13 cellular contexts compared by ENCODE assay signal in genomic region chr1:18932387-18932786, GRCh38. TPM values are rescaled to one million over a fixed set of nuclear protein-coding genes. Genes with fewer than 3 reads are reported as not detected.
DNase-seq lines count a peak whose midpoint lies in the region; ATAC-seq and TF ChIP-seq lines count a peak whose summit lies in the region.
"Had no signal": no experiment of that assay in that cellular context is flagged by ENCODE, and none has a peak within 500 bp of the region (broad histone marks: within the 10 kb centered on the region; RNA-seq: fewer than 3 reads in every experiment).

No MANE protein-coding gene starts in this region.

- POLR2A ChIA-PET in activated CD4-positive, alpha-beta T cell treated with anti-CD3 and anti-CD28 coated beads for 36 hours (lab: Charles Lee): interaction anchor here (0.7 to 1.0 kb wide), 2 partner anchors 23 to 24 kb away, joined by 3 to 4 read pairs; partner anchors contain the start of gene IFFO2

- no peaks in the 10 kb centered on the region for H3K36me3 ChIP-seq in sigmoid colon
- H3K36me3 ChIP-seq: SJCRH30, transverse colon had no signal

- H3K4me3 Mint-ChIP-seq in activated CD4-positive, alpha-beta T cell treated with anti-CD3 and anti-CD28 coated beads for 36 hours: no peak overlapping the region
- peak overlapping the region; percentile 49 for H3K4me3 Mint-ChIP-seq in T-helper 17 cell
- H3K4me3 Mint-ChIP-seq in stimulated activated naive CD8-positive, alpha-beta T cell treated with anti-CD3 and anti-CD28 coated beads, Interleukin-15, Interleukin-2, amounts not matched to agents 100 ng/mL and 50 ng/mL, for 24 hours: no peak overlapping the region
- H3K4me3 Mint-ChIP-seq: activated T-helper 1 cell treated with anti-CD3 and anti-CD28 coated beads, Interleukin-12 subunit alpha, Interleukin-12 subunit beta, Interleukin-2, Interleukin-4 antibody, amounts not matched to agents 30 ng/mL and 10 ng/mL and 1 ng/mL, durations not matched to agents 14 hours and 24 hours and 36 hours had no signal

- ATAC-seq in activated CD4-positive, alpha-beta T cell treated with anti-CD3 and anti-CD28 coated beads for 36 hours: peak; percentile 20
- ATAC-seq in T-helper 17 cell (no peak), foreskin keratinocyte (peak; percentile 66)
- ATAC-seq: sciatic nerve had no signal

- no peaks in the 10 kb centered on the region for H3K9me3 Mint-ChIP-seq in activated CD4-positive, alpha-beta T cell treated with anti-CD3 and anti-CD28 coated beads for 36 hours (ENCODE audit: low read depth)
- H3K9me3 Mint-ChIP-seq in stimulated activated naive CD8-positive, alpha-beta T cell treated with anti-CD3 and anti-CD28 coated beads, Interleukin-15, Interleukin-2, amounts not matched to agents 100 ng/mL and 50 ng/mL, for 24 hours: no peaks in the 10 kb centered on the region
- H3K9me3 Mint-ChIP-seq: activated T-helper 1 cell treated with anti-CD3 and anti-CD28 coated beads, Interleukin-12 subunit alpha, Interleukin-12 subunit beta, Interleukin-2, Interleukin-4 antibody, amounts not matched to agents 30 ng/mL and 10 ng/mL and 1 ng/mL, durations not matched to agents 14 hours and 24 hours and 36 hours had no signal

- WGBS in sigmoid colon, 2 donors: 69 to 86% methylated on average over 5 of the region's 5 CpGs

- H3K27ac ChIP-seq in foreskin keratinocyte: no peak overlapping the region
- H3K27ac ChIP-seq in sigmoid colon: peak overlapping the region in 2 of 4 donors; percentile 28 to 33
- H3K27ac ChIP-seq: SJCRH30, transverse colon had no signal

- H3K4me1 ChIP-seq in foreskin keratinocyte (peaks cover 22% of the 10 kb centered on the region), sigmoid colon (peaks cover 0 to 58% (median 45%) of the 10 kb centered on the region in 4 donors)

- H3K27me3 Mint-ChIP-seq in activated CD4-positive, alpha-beta T cell treated with anti-CD3 and anti-CD28 coated beads for 36 hours: no peaks in the 10 kb centered on the region
- H3K27me3 Mint-ChIP-seq in T-helper 17 cell: no peaks in the 10 kb centered on the region
- H3K27me3 Mint-ChIP-seq in stimulated activated naive CD8-positive, alpha-beta T cell treated with anti-CD3 and anti-CD28 coated beads, Interleukin-15, Interleukin-2, amounts not matched to agents 100 ng/mL and 50 ng/mL, for 24 hours: no peaks in the 10 kb centered on the region

- H3K27ac Mint-ChIP-seq in activated CD4-positive, alpha-beta T cell treated with anti-CD3 and anti-CD28 coated beads for 36 hours: peak overlapping the region; percentile 43
- peak overlapping the region; percentile 93 for H3K27ac Mint-ChIP-seq in T-helper 17 cell
- peak overlapping the region; percentile 71 for H3K27ac Mint-ChIP-seq in stimulated activated naive CD8-positive, alpha-beta T cell treated with anti-CD3 and anti-CD28 coated beads, Interleukin-15, Interleukin-2, amounts not matched to agents 100 ng/mL and 50 ng/mL, for 24 hours
- H3K27ac Mint-ChIP-seq: activated T-helper 1 cell treated with anti-CD3 and anti-CD28 coated beads, Interleukin-12 subunit alpha, Interleukin-12 subunit beta, Interleukin-2, Interleukin-4 antibody, amounts not matched to agents 30 ng/mL and 10 ng/mL and 1 ng/mL, durations not matched to agents 14 hours and 24 hours and 36 hours had no signal

- no peak for TF ChIP-seq EP300 in sigmoid colon (IDR thresholded peaks at IDR 0.05)

- DNase-seq in activated CD4-positive, alpha-beta T cell treated with anti-CD3 and anti-CD28 coated beads for 36 hours: no peak
- no peak for DNase-seq in activated CD4-positive, alpha-beta T cell treated with anti-CD3 and anti-CD28 coated beads for 1 hour
- DNase-seq in T-helper 17 cell: no peak
- DNase-seq in foreskin keratinocyte: peak in 1 of 2 donors; percentile 76
- DNase-seq in RKO (ENCODE audit: low spot score): no peak
- no peak for DNase-seq in sigmoid colon
- DNase-seq in cerebellar nuclear complex (lab: John Stamatoyannopoulos, UW): no peak
- DNase-seq: NCI-H1092, SJCRH30, transverse colon had no signal

- intact Hi-C loops in activated CD4-positive, alpha-beta T cell treated with anti-CD3 and anti-CD28 coated beads for 36 hours (cut with DNase I, micrococcal nuclease): no loop called here
- intact Hi-C loops in sigmoid colon (cut with DNase I): no loop called here

- peaks cover 3% of the 10 kb centered on the region for H3K36me3 Mint-ChIP-seq in activated CD4-positive, alpha-beta T cell treated with anti-CD3 and anti-CD28 coated beads for 36 hours (ENCODE audit: low read depth)
- H3K36me3 Mint-ChIP-seq in T-helper 17 cell (ENCODE audit: low read depth): no peaks in the 10 kb centered on the region
- H3K36me3 Mint-ChIP-seq in stimulated activated naive CD8-positive, alpha-beta T cell treated with anti-CD3 and anti-CD28 coated beads, Interleukin-15, Interleukin-2, amounts not matched to agents 100 ng/mL and 50 ng/mL, for 24 hours (ENCODE audit: low read depth): no peaks in the 10 kb centered on the region

- no peak for TF ChIP-seq POLR2A in sigmoid colon (IDR thresholded peaks at IDR 0.05)

- no peaks in the 10 kb centered on the region for H3K27me3 ChIP-seq in foreskin keratinocyte
- no peaks in the 10 kb centered on the region for H3K27me3 ChIP-seq in sigmoid colon
- H3K27me3 ChIP-seq: transverse colon had no signal

- no peak overlapping the region for H3K4me3 ChIP-seq in sigmoid colon
- H3K4me3 ChIP-seq: SJCRH30, transverse colon had no signal

- TF ChIP-seq CTCF in foreskin keratinocyte (conservative IDR thresholded peaks at IDR 0.05) (no peak), sigmoid colon (IDR thresholded peaks at IDR 0.05) (no peak)

- H3K9me3 ChIP-seq in T-helper 17 cell (ENCODE audit: control insufficient read depth, low read length, poor library complexity, severe bottlenecking): no peaks in the 10 kb centered on the region
- no peaks in the 10 kb centered on the region for H3K9me3 ChIP-seq in sigmoid colon
- H3K9me3 ChIP-seq: SJCRH30, transverse colon had no signal

- peaks cover 90% of the 10 kb centered on the region for H3K4me1 Mint-ChIP-seq in activated CD4-positive, alpha-beta T cell treated with anti-CD3 and anti-CD28 coated beads for 36 hours
- H3K4me1 Mint-ChIP-seq in T-helper 17 cell: peaks cover 69% of the 10 kb centered on the region
- H3K4me1 Mint-ChIP-seq in stimulated activated naive CD8-positive, alpha-beta T cell treated with anti-CD3 and anti-CD28 coated beads, Interleukin-15, Interleukin-2, amounts not matched to agents 100 ng/mL and 50 ng/mL, for 24 hours (ENCODE audit: low read depth): peaks cover 94% of the 10 kb centered on the region

- CTCF ChIA-PET in activated CD4-positive, alpha-beta T cell treated with anti-CD3 and anti-CD28 coated beads for 36 hours (lab: Charles Lee): interaction anchor here (0.6 to 1.1 kb wide), 4 partner anchors 11 to 80 kb away, joined by 3 to 4 read pairs (median 3); partner anchors contain the start of gene ALDH4A1

RNA-seq across cellular contexts. Expression of gene IFFO2, which starts 24.1 kb away (rescaled TPM):
- total RNA-seq in activated CD4-positive, alpha-beta T cell treated with anti-CD3 and anti-CD28 coated beads for 36 hours: 10 to 100 TPM; 48.3 to 62.7 TPM
- total RNA-seq in T-helper 17 cell: 100 to 1,000 TPM in 1 of 2 donors, 10 to 100 TPM in 1; 99.8 to 119 TPM
- total RNA-seq in foreskin keratinocyte: 47.5 and 57.3 TPM in 2 replicates
- 18.3 and 23.6 TPM in 2 replicates for polyA plus RNA-seq in foreskin keratinocyte
- 10 to 100 TPM in 2 of 4 donors, 1 to 10 TPM in 2; 7.5 to 35.0 (median 13.8) TPM for total RNA-seq in sigmoid colon
- polyA plus RNA-seq in sigmoid colon: 1 to 10 TPM; 1.2 to 8.6 (median 7.2) TPM

RNA-seq across cellular contexts. Expression of gene ALDH4A1, which starts 30.0 kb away (rescaled TPM):
- total RNA-seq in activated CD4-positive, alpha-beta T cell treated with anti-CD3 and anti-CD28 coated beads for 36 hours: 1 to 10 TPM; 4.4 to 5.8 TPM
- 1 to 10 TPM; 1.1 to 1.2 TPM for total RNA-seq in T-helper 17 cell
- total RNA-seq in foreskin keratinocyte: 26.7 and 33.2 TPM in 2 replicates
- 26.3 and 32.6 TPM in 2 replicates for polyA plus RNA-seq in foreskin keratinocyte
- 10 to 100 TPM in 1 of 4 donors, 1 to 10 TPM in 3; 6.7 to 12.8 (median 8.4) TPM for total RNA-seq in sigmoid colon
- polyA plus RNA-seq in sigmoid colon: 10 to 100 TPM in 1 of 3 donors, 1 to 10 TPM in 2; 2.4 to 11.0 (median 3.7) TPM

Comparison
In these comparisons a context has a peak if more than half of its experiments do, and no peak if none do; other contexts are left out.
1. H3K27ac Mint-ChIP-seq: peak in every context shown above with its lines; median percentile 93 in T-helper 17 cell; 71 in stimulated activated naive CD8-positive, alpha-beta T cell treated with anti-CD3 and anti-CD28 coated beads, Interleukin-15, Interleukin-2, amounts not matched to agents 100 ng/mL and 50 ng/mL, for 24 hours; 43 in activated CD4-positive, alpha-beta T cell treated with anti-CD3 and anti-CD28 coated beads for 36 hours.